In the genomic region with DNA sequence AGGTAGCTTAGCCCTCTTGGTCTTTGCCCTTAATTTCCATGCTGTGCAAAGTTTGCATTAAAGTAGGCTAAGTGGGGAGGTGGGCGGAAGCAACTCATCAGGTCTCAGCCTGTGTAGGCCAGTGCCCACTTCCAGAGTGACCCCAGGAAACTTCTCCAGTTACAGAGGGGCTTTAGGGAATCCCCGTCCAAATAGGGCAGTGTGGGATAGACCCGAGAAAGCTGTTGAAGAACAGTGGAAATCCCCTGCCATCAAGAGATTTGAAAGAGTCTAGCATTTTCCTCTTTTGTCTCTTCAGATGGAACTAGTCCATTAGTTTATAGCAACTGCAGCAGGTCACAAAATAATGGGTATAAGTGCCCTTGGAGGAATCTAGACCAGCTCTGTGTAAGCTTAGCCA, we compare ENCODE assay signal across 1 cellular context.
TF ChIP-seq lines count a peak whose summit lies in the region.

No MANE protein-coding gene starts in this region.

TF ChIP-seq in K562, 482 proteins besides CTCF, POLR2A, EP300 and RAD21:
- TF ChIP-seq ASH1L (IDR thresholded peaks at IDR 0.05; ENCODE audit: borderline replicate concordance, low read depth, partially characterized antibody) (no peak), ZNF449 (CRISPR knock-in tag; IDR thresholded peaks at IDR 0.05) (no peak), POLR2AphosphoS5 (IDR thresholded peaks at IDR 0.05; ENCODE audit: control insufficient read depth, insufficient read depth, low read depth, low read length) (no peak), BMI1 (IDR thresholded peaks at IDR 0.05; ENCODE audit: low read length) (no peak), KDM1A (IDR thresholded peaks at IDR 0.05) (no peak), CXXC5 (CRISPR knock-in tag; IDR thresholded peaks at IDR 0.05) (no peak), PRDM10 (IDR thresholded peaks at IDR 0.05; ENCODE audit: partially characterized antibody) (no peak), HDAC8 (tag; IDR thresholded peaks at IDR 0.05) (no peak), GATA2 (CRISPR knock-in tag; IDR thresholded peaks at IDR 0.05) (no peak), BCOR (IDR thresholded peaks at IDR 0.05) (no peak), SRSF1 (IDR thresholded peaks at IDR 0.05; ENCODE audit: low read depth, low read length) (no peak), ZBTB8A (IDR thresholded peaks at IDR 0.05; ENCODE audit: partially characterized antibody) (no peak), ZNF174 (CRISPR knock-in tag; IDR thresholded peaks at IDR 0.05) (no peak), TCF7 (IDR thresholded peaks at IDR 0.05; ENCODE audit: borderline replicate concordance) (no peak), LCOR (CRISPR knock-in tag; IDR thresholded peaks at IDR 0.05) (no peak)
- TF ChIP-seq, protein P1, sequence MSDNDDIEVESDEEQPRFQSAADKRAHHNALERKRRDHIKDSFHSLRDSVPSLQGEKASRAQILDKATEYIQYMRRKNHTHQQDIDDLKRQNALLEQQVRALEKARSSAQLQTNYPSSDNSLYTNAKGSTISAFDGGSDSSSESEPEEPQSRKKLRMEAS (CRISPR knock-in tag; IDR thresholded peaks at IDR 0.05): no peak
